19 cellular contexts compared by ENCODE assay signal in the genomic region with DNA sequence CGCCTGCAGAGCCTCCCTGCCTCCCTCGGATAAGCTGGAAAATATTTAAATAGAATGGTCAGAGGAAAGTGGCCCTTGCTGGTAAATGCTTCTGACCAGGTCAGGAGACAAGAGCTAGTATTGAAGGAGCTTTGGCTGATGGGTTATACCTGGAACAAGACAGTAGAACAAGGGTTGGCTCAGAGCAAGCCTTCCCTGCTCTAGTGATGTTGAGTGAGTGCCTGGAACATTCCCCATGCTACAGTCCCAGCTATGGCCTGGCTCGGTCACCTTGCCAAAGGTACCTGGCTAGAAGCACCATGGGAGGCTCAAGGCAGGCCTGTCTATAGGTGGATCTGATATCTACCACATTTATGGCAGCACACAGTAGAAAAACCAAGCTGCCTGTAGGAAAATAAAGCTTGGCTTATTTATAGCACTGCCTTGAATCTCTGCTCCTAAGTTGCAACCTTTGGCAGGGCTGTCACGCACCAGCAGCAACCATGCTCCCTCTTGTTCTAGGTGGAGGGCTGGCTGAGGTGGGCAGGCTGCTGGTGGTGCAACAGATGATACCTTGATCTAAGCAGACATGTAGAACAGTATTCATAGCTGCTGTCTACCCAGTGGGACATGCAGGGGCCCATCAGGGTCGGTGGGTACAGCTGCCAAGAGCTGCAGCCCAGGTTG.
"Had no signal": no experiment of that assay in that cellular context is flagged by ENCODE, and none has a peak within 500 bp of the region (broad histone marks: within the 10 kb centered on the region; RNA-seq: fewer than 3 reads in every experiment).

No MANE protein-coding gene starts in this region.

- H3K27ac Mint-ChIP-seq: activated CD8-positive, alpha-beta T cell treated with anti-CD3 and anti-CD28 coated beads, Interleukin-2, amount 10 ng/mL, durations not matched to agents 7 days and 5 days; activated naive CD8-positive, alpha-beta T cell treated with anti-CD3 and anti-CD28 coated beads, Interleukin-2, amount 10 ng/mL, durations not matched to agents 7 days and 5 days; type B pancreatic cell had no signal

- H3K36me3 ChIP-seq: esophagus squamous epithelium, lower lobe of right lung, suprapubic skin, WERI-Rb-1 had no signal

- H3K4me1 ChIP-seq: esophagus squamous epithelium, lower lobe of right lung, parathyroid adenoma had no signal

- H3K79me2 ChIP-seq: parathyroid adenoma had no signal

- H3K27ac ChIP-seq: coronary artery, esophagus squamous epithelium, lower lobe of right lung, parathyroid adenoma, suprapubic skin, WERI-Rb-1 had no signal

- H3K9me3 ChIP-seq: esophagus squamous epithelium, lower lobe of right lung, suprapubic skin had no signal

- H3K36me3 Mint-ChIP-seq: activated naive CD8-positive, alpha-beta T cell treated with anti-CD3 and anti-CD28 coated beads, Interleukin-2, amount 10 ng/mL, durations not matched to agents 7 days and 5 days; brain; type B pancreatic cell had no signal

- H3K4me3 ChIP-seq: coronary artery, esophagus squamous epithelium, lower lobe of right lung, suprapubic skin had no signal

- H3K9me3 Mint-ChIP-seq: activated naive CD8-positive, alpha-beta T cell treated with anti-CD3 and anti-CD28 coated beads, Interleukin-2, amount 10 ng/mL, durations not matched to agents 7 days and 5 days; central memory CD8-positive, alpha-beta T cell; type B pancreatic cell had no signal

- H3K4me3 Mint-ChIP-seq: activated CD8-positive, alpha-beta T cell treated with anti-CD3 and anti-CD28 coated beads, Interleukin-2, amount 10 ng/mL, durations not matched to agents 7 days and 5 days; activated naive CD8-positive, alpha-beta T cell treated with anti-CD3 and anti-CD28 coated beads, Interleukin-2, amount 10 ng/mL, durations not matched to agents 7 days and 5 days; brain; central memory CD8-positive, alpha-beta T cell; type B pancreatic cell had no signal

- ATAC-seq: activated CD8-positive, alpha-beta T cell treated with anti-CD3 and anti-CD28 coated beads, Interleukin-2, amount 10 ng/mL, durations not matched to agents 7 days and 5 days; lower lobe of right lung; SK-N-SH treated with all-trans-retinoic acid at 6 μM for 48 hours; stimulated activated naive CD8-positive, alpha-beta T cell treated with anti-CD3 and anti-CD28 coated beads, Interleukin-15, Interleukin-2, amounts not matched to agents 100 U/mL and 50 U/mL, for 24 hours had no signal

- DNase-seq: activated CD8-positive, alpha-beta T cell treated with anti-CD3 and anti-CD28 coated beads, Interleukin-2, amount 10 ng/mL, durations not matched to agents 7 days and 5 days; activated naive CD4-positive, alpha-beta T cell; activated naive CD8-positive, alpha-beta T cell treated with anti-CD3 and anti-CD28 coated beads, Interleukin-2, amount 10 ng/mL, durations not matched to agents 7 days and 5 days; effector CD4-positive, alpha-beta T cell; esophagus squamous epithelium; hypothalamus; lower lobe of right lung; midbrain; stimulated activated CD4-positive, alpha-beta T cell treated with anti-CD3 and anti-CD28 coated beads, Interleukin-4, amount 100 ng/mL, for 1 hour; stimulated activated naive CD8-positive, alpha-beta T cell treated with anti-CD3 and anti-CD28 coated beads, Interleukin-15, Interleukin-2, amounts not matched to agents 100 U/mL and 50 U/mL, for 24 hours; T-helper 1 cell; WERI-Rb-1 had no signal

- H3K9ac ChIP-seq: parathyroid adenoma had no signal

- H2AFZ ChIP-seq: parathyroid adenoma had no signal
